ENCODE assay signal across 31 cellular contexts in genomic region chr16:760065-760464, GRCh38. TPM values are rescaled to one million over a fixed set of nuclear protein-coding genes. Genes with fewer than 3 reads are reported as not detected.
DNase-seq lines count a peak whose midpoint lies in the region; ATAC-seq and TF ChIP-seq lines count a peak whose summit lies in the region.
"Had no signal": no experiment of that assay in that cellular context is flagged by ENCODE, and none has a peak within 500 bp of the region (broad histone marks: within the 10 kb centered on the region; RNA-seq: fewer than 3 reads in every experiment).

No MANE protein-coding gene starts in this region.

- no peaks in the 10 kb centered on the region for H3K36me3 ChIP-seq in heart right ventricle
- H3K36me3 ChIP-seq: gastroesophageal sphincter, sigmoid colon, tibial artery had no signal

- no peaks in the 10 kb centered on the region for H3K9me3 ChIP-seq in heart right ventricle
- H3K9me3 ChIP-seq: body of pancreas, gastroesophageal sphincter, psoas muscle, tibial artery had no signal

- H3K9me3 Mint-ChIP-seq in mesothelial cell of epicardium: peaks cover 5% of the 10 kb centered on the region
- H3K9me3 Mint-ChIP-seq: activated T-cell treated with anti-CD3 and anti-CD28 coated beads, Interleukin-2, amount 50 U/mL, for 72 hours; T-helper 1 cell treated with Interleukin-12 subunit alpha and Interleukin-12 subunit beta and Interleukin-4 antibody, amounts not matched to agents 30 μg/mL and 1 μg/mL, for 36 hours had no signal

- 65 to 70% methylated on average over 13 to 15 of the region's 15 CpGs for WGBS in heart right ventricle, 2 donors

- no peak overlapping the region for H3K4me3 ChIP-seq in heart right ventricle
- H3K4me3 ChIP-seq: body of pancreas, gastroesophageal sphincter, psoas muscle, sigmoid colon, tibial artery had no signal

- no peak for TF ChIP-seq CTCF in heart right ventricle (IDR thresholded peaks at IDR 0.05)
- TF ChIP-seq CTCF in mesothelial cell of epicardium (IDR thresholded peaks at IDR 0.05; ENCODE audit: unreplicated experiment): no peak

- H3K4me3 Mint-ChIP-seq in mesothelial cell of epicardium: no peak overlapping the region
- H3K4me3 Mint-ChIP-seq: activated T-cell treated with anti-CD3 and anti-CD28 coated beads, Interleukin-2, amount 50 U/mL, for 72 hours; T-helper 1 cell treated with Interleukin-12 subunit alpha and Interleukin-12 subunit beta and Interleukin-4 antibody, amounts not matched to agents 30 μg/mL and 1 μg/mL, for 36 hours had no signal

- no peaks in the 10 kb centered on the region for H3K36me3 Mint-ChIP-seq in mesothelial cell of epicardium
- H3K36me3 Mint-ChIP-seq: CD4-positive, CD25-positive, alpha-beta regulatory T cell had no signal

- H3K27ac ChIP-seq in heart right ventricle: no peak overlapping the region
- peak overlapping the region; percentile 27 for H3K27ac ChIP-seq in epithelial cell of prostate
- H3K27ac ChIP-seq: body of pancreas, gastroesophageal sphincter, psoas muscle, sigmoid colon, tibial artery had no signal

- H3K27me3 Mint-ChIP-seq in mesothelial cell of epicardium (ENCODE audit: low read depth): no peaks in the 10 kb centered on the region

- H3K27ac Mint-ChIP-seq in mesothelial cell of epicardium: peak overlapping the region; percentile 97
- H3K27ac Mint-ChIP-seq: activated T-cell treated with anti-CD3 and anti-CD28 coated beads, Interleukin-2, amount 50 U/mL, for 72 hours; CD4-positive, CD25-positive, alpha-beta regulatory T cell; T-helper 1 cell treated with Interleukin-12 subunit alpha and Interleukin-12 subunit beta and Interleukin-4 antibody, amounts not matched to agents 30 μg/mL and 1 μg/mL, for 36 hours had no signal

- intact Hi-C loops in left cardiac atrium (cut with DNase I): no loop called here
- intact Hi-C loops in heart right ventricle (cut with DNase I): no loop called here

- ATAC-seq in left cardiac atrium (peak; percentile 28 to 64), heart right ventricle (no peak), HG03039 (IDR thresholded peaks at IDR 0.05; ENCODE audit: unreplicated experiment) (no peak)
- ATAC-seq: activated T-cell treated with anti-CD3 and anti-CD28 coated beads, Interleukin-2, amount 50 U/mL, for 72 hours; body of pancreas; gastroesophageal sphincter; psoas muscle had no signal

- DNase-seq in left cardiac atrium (no peak), heart right ventricle (no peak), epithelial cell of prostate (ENCODE audit: low read depth, low spot score) (no peak), mesothelial cell of epicardium (ENCODE audit: low spot score in 2 of 2, unreplicated experiment in 2 of 2) (no peak), medulla oblongata (ENCODE audit: extremely low spot score) (no peak)
- no peak for DNase-seq in activated CD4-positive, alpha-beta T cell treated with anti-CD3 and anti-CD28 coated beads, Interleukin-2, amount 50 U/mL, for 4 hours
- no peak for DNase-seq in stimulated activated CD8-positive, alpha-beta memory T cell treated with anti-CD3 and anti-CD28 coated beads, Interleukin-4, amount 100 ng/mL, for 48 hours
- DNase-seq: activated CD4-positive, alpha-beta T cell treated with anti-CD3 and anti-CD28 coated beads, Interleukin-2, amount 50 U/mL, for 48 hours; activated naive CD4-positive, alpha-beta T cell; activated T-cell treated with anti-CD3 and anti-CD28 coated beads, Interleukin-2, amount 50 U/mL, for 72 hours; body of pancreas; CD4-positive, CD25-positive, alpha-beta regulatory T cell; DND-41; GF-D8; HCEC 1CT; IMR-90; NCI-H146; NCI-H2107; NCI-H446; nucleus accumbens; psoas muscle; sigmoid colon; stimulated activated CD4-positive, alpha-beta T cell treated with anti-CD3 and anti-CD28 coated beads, Interleukin-12 subunit alpha, Interleukin-12 subunit beta, amount 100 ng/mL, for 4 hours; stimulated activated CD4-positive, alpha-beta T cell treated with anti-CD3 and anti-CD28 coated beads, Interleukin-4, amount 100 ng/mL, for 24 hours; tibial artery had no signal

- H3K4me1 Mint-ChIP-seq in mesothelial cell of epicardium: peaks cover 20% of the 10 kb centered on the region

- H3K4me1 ChIP-seq in heart right ventricle: peaks cover 0 to 7% (median 0%) of the 10 kb centered on the region in 9 donors
- H3K4me1 ChIP-seq: body of pancreas, gastroesophageal sphincter, psoas muscle, sigmoid colon had no signal

- H3K27me3 ChIP-seq in heart right ventricle: peaks cover 6 to 39% (median 10%) of the 10 kb centered on the region in 7 donors
- H3K27me3 ChIP-seq: body of pancreas had no signal

RNA-seq across cellular contexts. Expression of gene MSLN, which starts 0.5 kb away (rescaled TPM):
- 10 to 100 TPM; 12.6 to 13.0 TPM for total RNA-seq in left cardiac atrium
- 1 to 10 TPM in 1 of 10 donors, under 1 TPM in 2, not detected in 7; 0.17 to 4.0 (median 0.38) TPM for total RNA-seq in heart right ventricle
- polyA plus RNA-seq in heart right ventricle: under 1 TPM in 1 of 2 donors, not detected in 1; 0.09 TPM
- total RNA-seq in mesothelial cell of epicardium: 5.0 to 5.8 TPM (median 5.7 TPM) in 3 replicates
- total RNA-seq: activated T-cell treated with anti-CD3 and anti-CD28 coated beads, Interleukin-2, amount 50 U/mL, for 72 hours; CD4-positive, CD25-positive, alpha-beta regulatory T cell; cerebellum; fibroblast of lung; IMR-90; mesenteric fat pad had no signal
- polyA plus RNA-seq: CD4-positive, CD25-positive, alpha-beta regulatory T cell; fibroblast of lung had no signal

RNA-seq across cellular contexts. Expression of gene CIAO3, which starts 19.3 kb away (rescaled TPM):
- total RNA-seq in left cardiac atrium (10 to 100 TPM; 22.6 to 23.3 TPM), heart right ventricle (10 to 100 TPM; 18.7 to 33.0 (median 24.1) TPM), mesothelial cell of epicardium (39.9 to 46.0 TPM (median 45.1 TPM) in 3 replicates)
- 10 to 100 TPM; 29.1 to 62.9 TPM for polyA plus RNA-seq in heart right ventricle

RNA-seq across cellular contexts. Expression of gene RPUSD1, which starts 28.1 kb away (rescaled TPM):
- total RNA-seq in left cardiac atrium (10 to 100 TPM; 11.1 to 11.4 TPM), heart right ventricle (10 to 100 TPM in 1 of 10 donors, 1 to 10 TPM in 9; 5.8 to 12.0 (median 7.9) TPM), mesothelial cell of epicardium (21.5 to 23.0 TPM (median 21.9 TPM) in 3 replicates)
- polyA plus RNA-seq in heart right ventricle: 10 to 100 TPM; 13.7 to 23.3 TPM

RNA-seq across cellular contexts. Expression of gene CHTF18, which starts 28.4 kb away (rescaled TPM):
- total RNA-seq in left cardiac atrium (1 to 10 TPM; 4.7 to 8.8 TPM), heart right ventricle (1 to 10 TPM; 2.8 to 8.2 (median 5.2) TPM), mesothelial cell of epicardium (85.6 to 89.2 TPM (median 87.5 TPM) in 3 replicates)
- polyA plus RNA-seq in heart right ventricle: 1 to 10 TPM; 6.0 to 7.0 TPM

RNA-seq across cellular contexts. Expression of gene HAGHL, which starts 33.2 kb away (rescaled TPM):
- total RNA-seq in left cardiac atrium (10 to 100 TPM; 12.0 to 15.8 TPM), heart right ventricle (10 to 100 TPM in 7 of 10 donors, 1 to 10 TPM in 3; 5.1 to 23.3 (median 10.6) TPM), mesothelial cell of epicardium (6.4 to 8.6 TPM (median 7.4 TPM) in 3 replicates)
- polyA plus RNA-seq in heart right ventricle: 10 to 100 TPM; 17.9 to 80.0 TPM

Comparison
In these comparisons a context has a peak if more than half of its experiments do, and no peak if none do; other contexts are left out.
1. ATAC-seq: peak in left cardiac atrium (2 of 2); none in heart right ventricle (0 of 8) and HG03039 (single experiment).